In the genomic region with DNA sequence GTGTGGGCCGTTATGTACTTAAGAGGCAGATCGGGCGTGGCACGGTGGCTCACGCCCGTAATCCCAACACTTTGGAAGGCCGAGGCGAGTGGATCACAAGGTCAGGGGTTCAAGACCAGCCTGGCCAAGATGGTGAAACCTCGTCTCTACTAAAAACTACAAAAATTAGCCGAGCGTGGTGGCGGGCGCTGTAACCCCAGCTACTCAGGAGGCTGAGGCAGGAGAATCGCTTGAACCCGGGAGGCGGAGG, we compare ENCODE assay signal across 4 cellular contexts. TPM values are rescaled to one million over a fixed set of nuclear protein-coding genes. Genes with fewer than 3 reads are reported as not detected.
A peak's percentile ranks its signal among the peaks of the same experiment; 100 is the strongest.
DNase-seq lines count a peak whose midpoint lies in the region; TF ChIP-seq lines count a peak whose summit lies in the region.
"Not testable (repeated sequence)": the region's sequence is repeated elsewhere in the genome, so short reads cannot be mapped to it uniquely, and the experiment has no call there.

No MANE protein-coding gene starts in this region.

- H3K27me3 ChIP-seq in CD8-positive, alpha-beta memory T cell (ENCODE audit: insufficient read depth, low read length, poor library complexity, severe bottlenecking); ovary: not testable (repeated sequence)

- not testable (repeated sequence) for TF ChIP-seq CTCF in fibroblast of mammary gland (conservative IDR thresholded peaks at IDR 0.05; ENCODE audit: control insufficient read depth, insufficient read depth, low read depth, low read length); ovary (IDR thresholded peaks at IDR 0.05)

- POLR2A ChIA-PET in CD8-positive, alpha-beta memory T cell (lab: Charles Lee), result interaction anchor here (0.7 to 3.1 kb wide), 9 partner anchors 15 to 457 kb away, joined by 3 to 16 read pairs (median 5); a partner anchor contains a TSS
- POLR2A ChIA-PET in activated CD4-positive, alpha-beta memory T cell treated with anti-CD3 and anti-CD28 coated beads for 36 hours (lab: Charles Lee), result interaction anchor here (1.0 to 4.0 kb wide), 12 partner anchors 9 to 238 kb away, joined by 3 to 70 read pairs (median 8); a partner anchor contains a TSS

- not testable (repeated sequence) for TF ChIP-seq EP300 in ovary (IDR thresholded peaks at IDR 0.05)

- H3K4me1 Mint-ChIP-seq in CD8-positive, alpha-beta memory T cell, result peaks cover 25 to 39% (median 26%) of the 10 kb centered on the region in 3 donors
- H3K4me1 Mint-ChIP-seq in activated CD4-positive, alpha-beta memory T cell treated with anti-CD3 and anti-CD28 coated beads for 36 hours (ENCODE audit: low read depth), result peaks cover 25% of the 10 kb centered on the region

- not testable (repeated sequence) for H3K9me3 ChIP-seq in CD8-positive, alpha-beta memory T cell (ENCODE audit: low read length); ovary

- peaks cover 24% of the 10 kb centered on the region for H3K4me1 ChIP-seq in CD8-positive, alpha-beta memory T cell (ENCODE audit: insufficient read depth, low read length)
- H3K4me1 ChIP-seq in ovary (ENCODE audit: insufficient read depth), result peaks cover 13% of the 10 kb centered on the region

- not testable (repeated sequence) for TF ChIP-seq POLR2A in ovary (IDR thresholded peaks at IDR 0.05)

- H3K36me3 ChIP-seq in CD8-positive, alpha-beta memory T cell (ENCODE audit: insufficient read depth, low read length); ovary: not testable (repeated sequence)

- H3K27me3 Mint-ChIP-seq in CD8-positive, alpha-beta memory T cell; activated CD4-positive, alpha-beta memory T cell treated with anti-CD3 and anti-CD28 coated beads for 36 hours: not testable (repeated sequence)

- intact Hi-C loops in activated CD4-positive, alpha-beta memory T cell treated with anti-CD3 and anti-CD28 coated beads for 36 hours (cut with micrococcal nuclease), result loop anchor here (2.0 to 5.0 kb wide), 7 partner anchors 15 to 663 kb away; a partner anchor contains a TSS
- intact Hi-C loops in ovary (cut with DNase I), result loop anchor here in 1 of 4 donors (5.0 kb wide), 1 partner anchor 33 kb away; no protein-coding TSS in a partner anchor

- not testable (repeated sequence) for H3K9me3 Mint-ChIP-seq in CD8-positive, alpha-beta memory T cell; activated CD4-positive, alpha-beta memory T cell treated with anti-CD3 and anti-CD28 coated beads for 36 hours

- peak overlapping the region; percentile 78 for H3K4me3 ChIP-seq in CD8-positive, alpha-beta memory T cell (ENCODE audit: low read length)
- H3K4me3 ChIP-seq in fibroblast of mammary gland (ENCODE audit: control insufficient read depth, low read depth, low read length), result peak overlapping the region; percentile 62
- peak overlapping the region; percentile 45 for H3K4me3 ChIP-seq in ovary

- CTCF ChIA-PET in CD8-positive, alpha-beta memory T cell (lab: Charles Lee), result interaction anchor here (0.6 to 3.0 kb wide), 22 partner anchors 8 to 414 kb away, joined by 3 to 84 read pairs (median 5); a partner anchor contains a TSS
- CTCF ChIA-PET in activated CD4-positive, alpha-beta memory T cell treated with anti-CD3 and anti-CD28 coated beads for 36 hours (lab: Charles Lee), result interaction anchor here (0.8 to 6.4 kb wide), 19 partner anchors 8 to 195 kb away, joined by 3 to 201 read pairs (median 8); a partner anchor contains a TSS

- not testable (repeated sequence) for DNase-seq in CD8-positive, alpha-beta memory T cell; activated CD4-positive, alpha-beta memory T cell treated with anti-CD3 and anti-CD28 coated beads for 36 hours; fibroblast of mammary gland (ENCODE audit: low read depth); ovary

- H3K27ac Mint-ChIP-seq in CD8-positive, alpha-beta memory T cell, result peak overlapping the region; percentile 94 to 100 (median 98)
- H3K27ac Mint-ChIP-seq in activated CD4-positive, alpha-beta memory T cell treated with anti-CD3 and anti-CD28 coated beads for 36 hours, result peak overlapping the region; percentile 96

- WGBS in ovary, 3 donors, result 3% methylated on average over 16 of the region's 16 CpGs

- H3K4me3 Mint-ChIP-seq in CD8-positive, alpha-beta memory T cell, result peak overlapping the region; percentile 83 to 95 (median 89)
- peak overlapping the region; percentile 86 for H3K4me3 Mint-ChIP-seq in activated CD4-positive, alpha-beta memory T cell treated with anti-CD3 and anti-CD28 coated beads for 36 hours

- peak overlapping the region; percentile 89 for H3K27ac ChIP-seq in CD8-positive, alpha-beta memory T cell (ENCODE audit: low read depth, low read length)
- peak overlapping the region; percentile 82 to 95 for H3K27ac ChIP-seq in ovary

- H3K36me3 Mint-ChIP-seq in CD8-positive, alpha-beta memory T cell; activated CD4-positive, alpha-beta memory T cell treated with anti-CD3 and anti-CD28 coated beads for 36 hours: not testable (repeated sequence)

RNA-seq across cellular contexts. Expression of a gene that starts 13.8 kb away (rescaled TPM):
- 1 to 10 TPM; 7.8 to 7.9 TPM for total RNA-seq in CD8-positive, alpha-beta memory T cell
- polyA plus RNA-seq in CD8-positive, alpha-beta memory T cell, result 2.9 TPM
- total RNA-seq in activated CD4-positive, alpha-beta memory T cell treated with anti-CD3 and anti-CD28 coated beads for 36 hours, result 10 to 100 TPM; 15.6 to 17.3 TPM
- 10 to 100 TPM; 19.9 to 50.2 (median 29.1) TPM for total RNA-seq in ovary
- polyA plus RNA-seq in ovary, result 10 to 100 TPM; 23.1 to 28.2 TPM

RNA-seq across cellular contexts. Expression of a gene that starts 14.6 kb away (rescaled TPM):
- total RNA-seq in CD8-positive, alpha-beta memory T cell, result 10 to 100 TPM; 67.6 to 73.2 TPM
- polyA plus RNA-seq in CD8-positive, alpha-beta memory T cell, result 43.7 TPM
- 10 to 100 TPM; 45.2 to 47.9 TPM for total RNA-seq in activated CD4-positive, alpha-beta memory T cell treated with anti-CD3 and anti-CD28 coated beads for 36 hours
- total RNA-seq in ovary, result 10 to 100 TPM; 18.5 to 33.4 (median 27.7) TPM
- 10 to 100 TPM; 15.6 to 35.4 TPM for polyA plus RNA-seq in ovary

RNA-seq across cellular contexts. Expression of a gene that starts 20.3 kb away (rescaled TPM):
- total RNA-seq in CD8-positive, alpha-beta memory T cell, result 1 to 10 TPM; 6.4 to 7.3 TPM
- 0.99 TPM for polyA plus RNA-seq in CD8-positive, alpha-beta memory T cell
- 1 to 10 TPM; 6.3 to 7.1 TPM for total RNA-seq in activated CD4-positive, alpha-beta memory T cell treated with anti-CD3 and anti-CD28 coated beads for 36 hours
- under 1 TPM in 6 of 7 donors, not detected in 1; 0.12 to 0.87 (median 0.54) TPM for total RNA-seq in ovary
- polyA plus RNA-seq in ovary, result under 1 TPM; 0.12 to 0.24 TPM

RNA-seq across cellular contexts. Expression of a gene that starts 20.8 kb away (rescaled TPM):
- 100 to 1,000 TPM; 181 to 207 TPM for total RNA-seq in CD8-positive, alpha-beta memory T cell
- polyA plus RNA-seq in CD8-positive, alpha-beta memory T cell, result 576 TPM
- total RNA-seq in activated CD4-positive, alpha-beta memory T cell treated with anti-CD3 and anti-CD28 coated beads for 36 hours, result 100 to 1,000 TPM; 138 to 146 TPM
- total RNA-seq in ovary, result 100 to 1,000 TPM in 6 of 7 donors, 10 to 100 TPM in 1; 96.5 to 209 (median 158) TPM
- polyA plus RNA-seq in ovary, result 100 to 1,000 TPM; 219 to 499 TPM

RNA-seq across cellular contexts. Expression of a gene that starts 53.6 kb away (rescaled TPM):
- 10 to 100 TPM; 38.9 to 40.9 TPM for total RNA-seq in CD8-positive, alpha-beta memory T cell
- 120 TPM for polyA plus RNA-seq in CD8-positive, alpha-beta memory T cell
- 10 to 100 TPM; 34.1 to 37.7 TPM for total RNA-seq in activated CD4-positive, alpha-beta memory T cell treated with anti-CD3 and anti-CD28 coated beads for 36 hours
- total RNA-seq in ovary, result 100 to 1,000 TPM in 1 of 7 donors, 10 to 100 TPM in 6; 59.3 to 126 (median 85.5) TPM
- polyA plus RNA-seq in ovary, result 100 to 1,000 TPM in 1 of 2 donors, under 1 TPM in 1; 0.70 to 168 TPM
